In the genomic region with DNA sequence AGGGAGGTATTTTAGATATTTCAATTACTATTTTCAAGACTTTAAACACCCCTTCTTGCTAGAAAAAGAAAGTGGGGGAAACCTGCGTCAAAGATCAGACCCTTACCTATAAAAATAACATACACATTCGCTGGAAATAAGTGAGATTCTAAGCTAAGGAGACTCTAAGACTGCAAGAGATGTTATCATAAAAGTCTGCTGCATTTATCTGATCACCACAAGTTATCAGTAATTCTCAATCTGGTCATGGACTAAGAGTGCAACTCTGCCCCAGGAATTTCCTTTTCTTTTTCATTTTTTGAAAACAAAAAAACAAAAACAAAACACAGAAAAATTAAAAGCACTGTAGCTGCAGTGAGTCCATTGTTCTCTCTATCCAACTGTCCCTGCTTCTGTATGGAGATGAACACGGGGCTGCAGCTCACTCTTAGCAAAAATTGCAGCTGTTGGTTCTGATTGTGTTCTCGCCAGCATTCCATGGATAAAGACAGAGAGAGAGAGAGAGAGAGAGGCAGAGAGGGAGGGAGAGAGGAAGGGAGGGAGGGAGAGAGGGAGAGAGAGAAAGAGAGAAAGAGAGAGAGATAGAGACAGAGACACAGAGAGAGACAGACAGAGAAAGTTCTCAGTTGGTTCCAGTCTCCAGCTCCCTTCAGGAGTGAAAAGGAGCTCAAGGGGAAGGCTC, we compare ENCODE assay signal across 1 cellular context.
TF ChIP-seq lines count a peak whose summit lies in the region.

No MANE protein-coding gene starts in this region.

TF ChIP-seq in HepG2, 621 proteins besides CTCF, POLR2A, EP300 and RAD21:
- TF ChIP-seq KDM4B (CRISPR knock-in tag; IDR thresholded peaks at IDR 0.05) (no peak), ZNF552 (CRISPR knock-in tag; IDR thresholded peaks at IDR 0.05; ENCODE audit: borderline replicate concordance) (no peak), SATB2 (CRISPR knock-in tag; IDR thresholded peaks at IDR 0.05) (no peak), RBM22 (optimal IDR thresholded peaks at IDR 0.05; ENCODE audit: low read length) (no peak), ZNF180 (CRISPR knock-in tag; IDR thresholded peaks at IDR 0.05; ENCODE audit: borderline replicate concordance, low read depth) (no peak), ZNF12 (CRISPR knock-in tag; IDR thresholded peaks at IDR 0.05) (no peak), NKX3-1 (CRISPR knock-in tag; IDR thresholded peaks at IDR 0.05) (no peak), REXO4 (CRISPR knock-in tag; IDR thresholded peaks at IDR 0.05; ENCODE audit: borderline replicate concordance) (no peak), NFIB (CRISPR knock-in tag; IDR thresholded peaks at IDR 0.05; ENCODE audit: borderline replicate concordance) (no peak)
- TF ChIP-seq, protein P1, sequence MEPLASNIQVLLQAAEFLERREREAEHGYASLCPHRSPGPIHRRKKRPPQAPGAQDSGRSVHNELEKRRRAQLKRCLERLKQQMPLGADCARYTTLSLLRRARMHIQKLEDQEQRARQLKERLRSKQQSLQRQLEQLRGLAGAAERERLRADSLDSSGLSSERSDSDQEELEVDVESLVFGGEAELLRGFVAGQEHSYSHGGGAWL (CRISPR knock-in tag; IDR thresholded peaks at IDR 0.05) = no peak
- TF ChIP-seq, protein P2, sequence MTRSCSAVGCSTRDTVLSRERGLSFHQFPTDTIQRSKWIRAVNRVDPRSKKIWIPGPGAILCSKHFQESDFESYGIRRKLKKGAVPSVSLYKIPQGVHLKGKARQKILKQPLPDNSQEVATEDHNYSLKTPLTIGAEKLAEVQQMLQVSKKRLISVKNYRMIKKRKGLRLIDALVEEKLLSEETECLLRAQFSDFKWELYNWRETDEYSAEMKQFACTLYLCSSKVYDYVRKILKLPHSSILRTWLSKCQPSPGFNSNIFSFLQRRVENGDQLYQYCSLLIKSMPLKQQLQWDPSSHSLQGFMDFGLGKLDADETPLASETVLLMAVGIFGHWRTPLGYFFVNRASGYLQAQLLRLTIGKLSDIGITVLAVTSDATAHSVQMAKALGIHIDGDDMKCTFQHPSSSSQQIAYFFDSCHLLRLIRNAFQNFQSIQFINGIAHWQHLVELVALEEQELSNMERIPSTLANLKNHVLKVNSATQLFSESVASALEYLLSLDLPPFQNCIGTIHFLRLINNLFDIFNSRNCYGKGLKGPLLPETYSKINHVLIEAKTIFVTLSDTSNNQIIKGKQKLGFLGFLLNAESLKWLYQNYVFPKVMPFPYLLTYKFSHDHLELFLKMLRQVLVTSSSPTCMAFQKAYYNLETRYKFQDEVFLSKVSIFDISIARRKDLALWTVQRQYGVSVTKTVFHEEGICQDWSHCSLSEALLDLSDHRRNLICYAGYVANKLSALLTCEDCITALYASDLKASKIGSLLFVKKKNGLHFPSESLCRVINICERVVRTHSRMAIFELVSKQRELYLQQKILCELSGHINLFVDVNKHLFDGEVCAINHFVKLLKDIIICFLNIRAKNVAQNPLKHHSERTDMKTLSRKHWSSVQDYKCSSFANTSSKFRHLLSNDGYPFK (CRISPR knock-in tag; IDR thresholded peaks at IDR 0.05; ENCODE audit: borderline replicate concordance) = no peak
